Comparison of ENCODE assay signal across 8 cellular contexts in genomic region chr1:105533996-105534395, GRCh38.
"Had no signal": no experiment of that assay in that cellular context is flagged by ENCODE, and none has a peak within 500 bp of the region (broad histone marks: within the 10 kb centered on the region; RNA-seq: fewer than 3 reads in every experiment).

No MANE protein-coding gene starts in this region.

- H3K9me3 ChIP-seq: HAP-1 had no signal

- H3K4me3 Mint-ChIP-seq: GM23338, H9, HFFc6 had no signal

- H3K4me1 ChIP-seq: HAP-1 had no signal

- H2AFZ ChIP-seq: GM23338 had no signal

- H3K4me2 ChIP-seq: GM23338 had no signal

- H3K4me3 ChIP-seq: GM23338, HAP-1 had no signal

- H3K4me1 Mint-ChIP-seq: H9 had no signal

- DNase-seq: GOT3, H7, H9, HCEC 1CT, HFFc6 had no signal

- ATAC-seq: GM23338, HCT116 had no signal

- H3K36me3 ChIP-seq: HAP-1 had no signal

- H3K27ac Mint-ChIP-seq: GM23338, H9, HFFc6 had no signal
